ENCODE assay signal across 14 cellular contexts in genomic region chr1:161160763-161161162, GRCh38. TPM values are rescaled to one million over a fixed set of nuclear protein-coding genes. Genes with fewer than 3 reads are reported as not detected.
DNase-seq lines count a peak whose midpoint lies in the region; ATAC-seq, FAIRE-seq and TF ChIP-seq lines count a peak whose summit lies in the region.
"Had no signal": no experiment of that assay in that cellular context is flagged by ENCODE, and none has a peak within 500 bp of the region (broad histone marks: within the 10 kb centered on the region; RNA-seq: fewer than 3 reads in every experiment).

No MANE protein-coding gene starts in this region.

- H3K79me2 ChIP-seq in HCT116 (ENCODE audit: insufficient read depth, low read length) = peaks cover 11% of the 10 kb centered on the region; the same call in 1 of the 2 replicates

- peak overlapping the region; percentile 90; the same call in 1 of the 2 replicates for H3K4me2 ChIP-seq in HCT116 (ENCODE audit: low read length)

- H3K27me3 ChIP-seq in CD4-positive, alpha-beta T cell (ENCODE audit: control insufficient read depth, insufficient read depth, low read length) = no peaks in the 10 kb centered on the region
- no peaks in the 10 kb centered on the region for H3K27me3 ChIP-seq in HCT116 (ENCODE audit: insufficient read depth, low read length)
- H3K27me3 ChIP-seq in small intestine (ENCODE audit: control insufficient read depth in 2 of 2, insufficient read depth in 2 of 2, low read length in 2 of 2) = no peaks in the 10 kb centered on the region
- H3K27me3 ChIP-seq: neutrophil had no signal

- no peak overlapping the region for H3K27ac ChIP-seq in CD4-positive, alpha-beta T cell (ENCODE audit: low read depth, low read length)
- no peak overlapping the region for H3K27ac ChIP-seq in HCT116 (ENCODE audit: low read depth, low read length)
- H3K27ac ChIP-seq in small intestine (ENCODE audit: low read depth in 1 of 2, low read length in 1 of 2) = no peak overlapping the region
- H3K27ac ChIP-seq: neutrophil had no signal

- H2AFZ ChIP-seq in HCT116 (ENCODE audit: low read depth, low read length, poor library complexity, severe bottlenecking) = no peak overlapping the region

- TF ChIP-seq CTCF in CD4-positive, alpha-beta T cell (IDR thresholded peaks at IDR 0.05) = no peak
- no peak for TF ChIP-seq CTCF in HCT116 (IDR thresholded peaks at IDR 0.05 in 2 of 3, conservative IDR thresholded peaks at IDR 0.05 in 1 of 3; ENCODE audit: borderline replicate concordance in 1 of 3, insufficient read depth in 1 of 3, low read depth in 2 of 3, low read length in 2 of 3)
- no peak for TF ChIP-seq CTCF in nephron progenitor cell (IDR thresholded peaks at IDR 0.05)

- H3K4me3 Mint-ChIP-seq in CD4-positive, alpha-beta T cell = peak overlapping the region; percentile 93
- peak overlapping the region; percentile 94 for H3K4me3 Mint-ChIP-seq in activated naive CD8-positive, alpha-beta T cell treated with anti-CD3 and anti-CD28 coated beads, Interleukin-2, amount 10 ng/mL, durations not matched to agents 7 days and 5 days
- H3K4me3 Mint-ChIP-seq in nephron progenitor cell = peak overlapping the region; percentile 89

- no peak for DNase-seq in CD4-positive, alpha-beta T cell
- DNase-seq in HCT116 (ENCODE audit: low read depth, low spot score) (no peak), nephron progenitor cell (no peak), small intestine (no peak), HCEC 1CT (no peak)
- no peak for DNase-seq in activated naive CD8-positive, alpha-beta T cell treated with anti-CD3 and anti-CD28 coated beads, Interleukin-2, amount 10 ng/mL, durations not matched to agents 7 days and 5 days
- DNase-seq: activated effector memory CD4-positive, alpha-beta T cell treated with anti-CD3 and anti-CD28 coated beads, Interleukin-2, amount 50 U/mL, for 16 hours; DMS 273 treated with DMSO at 0.1 percent for 48 hours; Kasumi-1; NCI-H2171 treated with DMSO at 0.1 percent for 48 hours had no signal

- POLR2A ChIA-PET in CD4-positive, alpha-beta T cell (lab: Charles Lee) = no interaction called here
- POLR2A ChIA-PET in HCT116 (lab: Charles Lee) = no interaction called here
- POLR2A ChIA-PET in activated naive CD8-positive, alpha-beta T cell treated with anti-CD3 and anti-CD28 coated beads, Interleukin-2, amount 10 ng/mL, durations not matched to agents 7 days and 5 days (lab: Charles Lee) = no interaction called here

- RAD21 ChIA-PET in HCT116 (lab: Charles Lee; ENCODE audit: low non-redundant PET in 1 of 2, low total read pairs in 2 of 2, uncharacterized antibody in 2 of 2, unreplicated experiment in 2 of 2) = no interaction called here

- H3K4me1 ChIP-seq in HCT116 (ENCODE audit: control insufficient read depth in 1 of 2, insufficient read depth in 2 of 2, low read length in 2 of 2) (peaks cover 8 to 30% of the 10 kb centered on the region in 2 experiments; a peak in 3 of 4 replicates), small intestine (ENCODE audit: control insufficient read depth in 2 of 2, insufficient read depth in 1 of 2, low read depth in 1 of 2, low read length in 1 of 2) (peaks cover 0 to 2% of the 10 kb centered on the region in 2 donors)

- H3K4me3 ChIP-seq in HCT116 (replicated peaks in 1 of 2; ENCODE audit: low read depth in 1 of 2, low read length in 2 of 2) = 0 out of 4 replicates have a peak overlapping the region, but pooled peaks of 1 of the 2 experiments have one; percentile 77
- no peak overlapping the region for H3K4me3 ChIP-seq in small intestine (ENCODE audit: low read depth in 1 of 2, low read length in 2 of 2)

- CTCF ChIA-PET in CD4-positive, alpha-beta T cell (lab: Charles Lee) = no interaction called here
- CTCF ChIA-PET in HCT116 (lab: Charles Lee) = no interaction called here

- H3K36me3 Mint-ChIP-seq in CD4-positive, alpha-beta T cell (ENCODE audit: low read depth) = peaks cover 68% of the 10 kb centered on the region
- peaks cover 18% of the 10 kb centered on the region for H3K36me3 Mint-ChIP-seq in activated naive CD8-positive, alpha-beta T cell treated with anti-CD3 and anti-CD28 coated beads, Interleukin-2, amount 10 ng/mL, durations not matched to agents 7 days and 5 days
- H3K36me3 Mint-ChIP-seq in nephron progenitor cell (ENCODE audit: low read depth) = peaks cover 55% of the 10 kb centered on the region

- no peaks in the 10 kb centered on the region for H3K27me3 Mint-ChIP-seq in CD4-positive, alpha-beta T cell
- H3K27me3 Mint-ChIP-seq in activated naive CD8-positive, alpha-beta T cell treated with anti-CD3 and anti-CD28 coated beads, Interleukin-2, amount 10 ng/mL, durations not matched to agents 7 days and 5 days = no peaks in the 10 kb centered on the region
- H3K27me3 Mint-ChIP-seq in nephron progenitor cell (ENCODE audit: low read depth, poor library complexity) = peaks cover 2% of the 10 kb centered on the region

- peak overlapping the region; percentile 98 for H3K27ac Mint-ChIP-seq in CD4-positive, alpha-beta T cell
- no peak overlapping the region for H3K27ac Mint-ChIP-seq in activated naive CD8-positive, alpha-beta T cell treated with anti-CD3 and anti-CD28 coated beads, Interleukin-2, amount 10 ng/mL, durations not matched to agents 7 days and 5 days
- peak overlapping the region; percentile 73 for H3K27ac Mint-ChIP-seq in nephron progenitor cell

- FAIRE-seq in small intestine (lab: Jason Lieb, UNC) = no peak
- FAIRE-seq: TTC549 had no signal

- H3K4me1 Mint-ChIP-seq in CD4-positive, alpha-beta T cell (ENCODE audit: low read depth) = peaks cover 78% of the 10 kb centered on the region
- H3K4me1 Mint-ChIP-seq in activated naive CD8-positive, alpha-beta T cell treated with anti-CD3 and anti-CD28 coated beads, Interleukin-2, amount 10 ng/mL, durations not matched to agents 7 days and 5 days = peaks cover 30% of the 10 kb centered on the region
- peaks cover 69% of the 10 kb centered on the region for H3K4me1 Mint-ChIP-seq in nephron progenitor cell

- H3K36me3 ChIP-seq in HCT116 (ENCODE audit: control insufficient read depth in 1 of 2, insufficient read depth in 2 of 2, low read length in 2 of 2) = peaks cover 8 to 26% of the 10 kb centered on the region in 2 experiments; a peak in 2 of 4 replicates
- H3K36me3 ChIP-seq in small intestine (ENCODE audit: control insufficient read depth in 2 of 2, insufficient read depth in 2 of 2, low read length in 2 of 2) = no peaks in the 10 kb centered on the region

- H3K9me3 ChIP-seq in CD4-positive, alpha-beta T cell (ENCODE audit: control insufficient read depth, low read length) = no peaks in the 10 kb centered on the region
- no peaks in the 10 kb centered on the region for H3K9me3 ChIP-seq in HCT116 (ENCODE audit: control insufficient read depth in 1 of 2, insufficient read depth in 1 of 2, low read depth in 1 of 2, low read length in 2 of 2)
- H3K9me3 ChIP-seq in small intestine (ENCODE audit: control insufficient read depth, low read depth) = no peaks in the 10 kb centered on the region
- H3K9me3 ChIP-seq: neutrophil had no signal

- intact Hi-C loops in CD4-positive, alpha-beta T cell (cut with DNase I, micrococcal nuclease) = no loop called here
- intact Hi-C loops in HCT116 (cut with micrococcal nuclease) = no loop called here

- ATAC-seq in CD4-positive, alpha-beta T cell (ENCODE audit: poor library complexity) = no peak
- ATAC-seq in HCT116 (no peak), HG03135 (IDR thresholded peaks at IDR 0.05; ENCODE audit: unreplicated experiment) (no peak), HG02759 (IDR thresholded peaks at IDR 0.05; ENCODE audit: unreplicated experiment) (no peak)
- no peak for ATAC-seq in activated naive CD8-positive, alpha-beta T cell treated with anti-CD3 and anti-CD28 coated beads, Interleukin-2, amount 10 ng/mL, durations not matched to agents 7 days and 5 days (ENCODE audit: low read depth)

- TF ChIP-seq RAD21 in HCT116 (IDR thresholded peaks at IDR 0.05; ENCODE audit: low read depth) = no peak

- no peak for TF ChIP-seq POLR2A in HCT116 (IDR thresholded peaks at IDR 0.05; ENCODE audit: borderline replicate concordance, extremely low read depth, insufficient read depth, insufficient read length)

- 93 to 96% (median 95%) methylated on average over 18 of the region's 18 CpGs for WGBS in small intestine, 3 donors

- no peak overlapping the region for H3K9ac ChIP-seq in HCT116 (ENCODE audit: low read length)

- H4K20me1 ChIP-seq in HCT116 (ENCODE audit: insufficient read depth) = no peaks in the 10 kb centered on the region

- no TSS peak for BruUV-seq in HCT116 (replicated peaks; lab: Mats Ljungman, UMichigan)

- no peaks in the 10 kb centered on the region for H3K9me2 ChIP-seq in HCT116 (ENCODE audit: insufficient read depth)

- no peaks in the 10 kb centered on the region for H3K9me3 Mint-ChIP-seq in CD4-positive, alpha-beta T cell
- no peaks in the 10 kb centered on the region for H3K9me3 Mint-ChIP-seq in activated naive CD8-positive, alpha-beta T cell treated with anti-CD3 and anti-CD28 coated beads, Interleukin-2, amount 10 ng/mL, durations not matched to agents 7 days and 5 days
- no peaks in the 10 kb centered on the region for H3K9me3 Mint-ChIP-seq in nephron progenitor cell

RNA-seq across cellular contexts. Expression of gene USP21, which starts 1.5 kb away (rescaled TPM):
- total RNA-seq in CD4-positive, alpha-beta T cell = 10 to 100 TPM; 44.4 to 45.6 TPM
- total RNA-seq in HCT116 (2021; ENCODE audit: unreplicated experiment) = 22.1 TPM
- 17.0 and 17.3 TPM in 2 replicates for polyA plus RNA-seq in HCT116 (2012)
- 10 to 100 TPM; 40.7 to 46.8 TPM for total RNA-seq in activated naive CD8-positive, alpha-beta T cell treated with anti-CD3 and anti-CD28 coated beads, Interleukin-2, amount 10 ng/mL, durations not matched to agents 7 days and 5 days
- 10 to 100 TPM; 15.4 to 19.7 (median 16.1) TPM for polyA plus RNA-seq in small intestine

RNA-seq across cellular contexts. Expression of gene PPOX, which starts 5.5 kb away (rescaled TPM):
- total RNA-seq in CD4-positive, alpha-beta T cell = 10 to 100 TPM; 28.6 to 31.5 TPM
- 24.2 TPM for total RNA-seq in HCT116 (2021; ENCODE audit: unreplicated experiment)
- 20.8 and 23.2 TPM in 2 replicates for polyA plus RNA-seq in HCT116 (2012)
- total RNA-seq in activated naive CD8-positive, alpha-beta T cell treated with anti-CD3 and anti-CD28 coated beads, Interleukin-2, amount 10 ng/mL, durations not matched to agents 7 days and 5 days = 10 to 100 TPM; 47.0 to 53.0 TPM
- polyA plus RNA-seq in small intestine = 10 to 100 TPM; 12.6 to 51.9 (median 18.1) TPM

RNA-seq across cellular contexts. Expression of gene UFC1, which starts 7.0 kb away (rescaled TPM):
- 10 to 100 TPM; 96.6 to 97.8 TPM for total RNA-seq in CD4-positive, alpha-beta T cell
- 63.7 TPM for total RNA-seq in HCT116 (2021; ENCODE audit: unreplicated experiment)
- 87.0 and 95.6 TPM in 2 replicates for polyA plus RNA-seq in HCT116 (2012)
- total RNA-seq in activated naive CD8-positive, alpha-beta T cell treated with anti-CD3 and anti-CD28 coated beads, Interleukin-2, amount 10 ng/mL, durations not matched to agents 7 days and 5 days = 10 to 100 TPM; 95.9 to 98.1 TPM
- polyA plus RNA-seq in small intestine = 100 to 1,000 TPM; 148 to 193 (median 187) TPM

RNA-seq across cellular contexts. Expression of gene B4GALT3, which starts 16.5 kb away (rescaled TPM):
- total RNA-seq in CD4-positive, alpha-beta T cell = 10 to 100 TPM; 40.8 to 44.3 TPM
- total RNA-seq in HCT116 (2021; ENCODE audit: unreplicated experiment) = 53.7 TPM
- polyA plus RNA-seq in HCT116 (2012) = 53.9 and 56.5 TPM in 2 replicates
- total RNA-seq in activated naive CD8-positive, alpha-beta T cell treated with anti-CD3 and anti-CD28 coated beads, Interleukin-2, amount 10 ng/mL, durations not matched to agents 7 days and 5 days = 10 to 100 TPM; 54.5 to 54.8 TPM
- polyA plus RNA-seq in small intestine = 10 to 100 TPM; 16.5 to 34.3 (median 25.1) TPM

RNA-seq across cellular contexts. Expression of gene DEDD, which starts 28.3 kb away (rescaled TPM):
- 10 to 100 TPM; 35.5 to 36.6 TPM for total RNA-seq in CD4-positive, alpha-beta T cell
- total RNA-seq in HCT116 (2021; ENCODE audit: unreplicated experiment) = 32.8 TPM
- polyA plus RNA-seq in HCT116 (2012) = 44.4 and 50.9 TPM in 2 replicates
- 10 to 100 TPM; 39.8 to 40.3 TPM for total RNA-seq in activated naive CD8-positive, alpha-beta T cell treated with anti-CD3 and anti-CD28 coated beads, Interleukin-2, amount 10 ng/mL, durations not matched to agents 7 days and 5 days
- polyA plus RNA-seq in small intestine = 10 to 100 TPM; 22.7 to 26.2 (median 23.0) TPM
